ENCODE assay signal across 1 cellular context in genomic region chr5:53253421-53253871, GRCh38.
TF ChIP-seq lines count a peak whose summit lies in the region.

No MANE protein-coding gene starts in this region.

TF ChIP-seq in K562, 482 proteins besides CTCF, POLR2A, EP300 and RAD21 (continued from another document and continues in another):
- TF ChIP-seq GTF3C2 (IDR thresholded peaks at IDR 0.05; ENCODE audit: borderline replicate concordance, extremely low read depth, insufficient read length) = no peak
- TF ChIP-seq MAFF (IDR thresholded peaks at IDR 0.05; ENCODE audit: low read length) = no peak
- TF ChIP-seq ATF7 (IDR thresholded peaks at IDR 0.05) = no peak
- TF ChIP-seq ZNF274 (IDR thresholded peaks at IDR 0.05; ENCODE audit: borderline replicate concordance, low read depth, low read length) = no peak
- TF ChIP-seq CREB1 (IDR thresholded peaks at IDR 0.05) = no peak
- TF ChIP-seq CREB1 (CRISPR knock-in tag; IDR thresholded peaks at IDR 0.05) = no peak
- no peak for TF ChIP-seq ZFP30 (CRISPR knock-in tag; IDR thresholded peaks at IDR 0.05; ENCODE audit: borderline replicate concordance)
- TF ChIP-seq TCF7 (IDR thresholded peaks at IDR 0.05; ENCODE audit: borderline replicate concordance) = no peak
- peak in 1 of 2 experiments; percentile 64; a peak in 1 of 4 replicates for TF ChIP-seq MLLT1 (IDR thresholded peaks at IDR 0.05)
- peak; percentile 45; the same call in 1 of the 2 replicates for TF ChIP-seq SOX6 (IDR thresholded peaks at IDR 0.05)
- no peak for TF ChIP-seq MBD1 (CRISPR knock-in tag; IDR thresholded peaks at IDR 0.05)
- TF ChIP-seq ARID1B (IDR thresholded peaks at IDR 0.05) = peak; percentile 18; the same call in 1 of the 2 replicates
- TF ChIP-seq HDAC8 (tag; IDR thresholded peaks at IDR 0.05) = no peak
- TF ChIP-seq NCOR1 (IDR thresholded peaks at IDR 0.05) = 0 out of 2 replicates have a peak, but pooled peaks have one; percentile 14
- TF ChIP-seq XRCC4 (IDR thresholded peaks at IDR 0.05; ENCODE audit: extremely low read depth, insufficient read depth, insufficient read length) = no peak
- no peak for TF ChIP-seq ZNF175 (CRISPR knock-in tag; IDR thresholded peaks at IDR 0.05; ENCODE audit: low read depth)
- peak; percentile 31; the same call in 1 of the 2 replicates for TF ChIP-seq POLR2AphosphoS5 (IDR thresholded peaks at IDR 0.05; ENCODE audit: control insufficient read depth, insufficient read depth, low read depth, low read length)
- TF ChIP-seq E2F8 (IDR thresholded peaks at IDR 0.05; ENCODE audit: low read depth, partially characterized antibody) = no peak
- no peak for TF ChIP-seq MED1 (CRISPR knock-in tag; IDR thresholded peaks at IDR 0.05; ENCODE audit: borderline replicate concordance)
- no peak for TF ChIP-seq DNMT1 (IDR thresholded peaks at IDR 0.05)
- no peak for TF ChIP-seq GATAD2B (IDR thresholded peaks at IDR 0.05; ENCODE audit: borderline replicate concordance)
- TF ChIP-seq NRF1 (conservative IDR thresholded peaks at IDR 0.05 in 1 of 2, IDR thresholded peaks at IDR 0.05 in 1 of 2) = no peak
- TF ChIP-seq HSF4 (CRISPR knock-in tag; IDR thresholded peaks at IDR 0.05; ENCODE audit: borderline replicate concordance) = no peak
- no peak for TF ChIP-seq USF2 (CRISPR knock-in tag; IDR thresholded peaks at IDR 0.05)
- no peak for TF ChIP-seq MYBL2 (IDR thresholded peaks at IDR 0.05; ENCODE audit: low read depth)
- TF ChIP-seq MYBL2 (CRISPR knock-in tag; IDR thresholded peaks at IDR 0.05; ENCODE audit: borderline replicate concordance) = no peak
- no peak for TF ChIP-seq PURB (CRISPR knock-in tag; IDR thresholded peaks at IDR 0.05; ENCODE audit: low read depth)
- TF ChIP-seq ARID2 (IDR thresholded peaks at IDR 0.05) = no peak
- no peak for TF ChIP-seq ZC3H8 (IDR thresholded peaks at IDR 0.05)
- TF ChIP-seq SIN3A (IDR thresholded peaks at IDR 0.05; ENCODE audit: borderline replicate concordance in 2 of 2, control insufficient read depth in 1 of 2, low read depth in 2 of 2, low read length in 2 of 2) = no peak
- no peak for TF ChIP-seq HNRNPL (IDR thresholded peaks at IDR 0.05; ENCODE audit: low read depth, low read length)
- TF ChIP-seq NR2C1 (IDR thresholded peaks at IDR 0.05) = no peak
- no peak for TF ChIP-seq NR2C1 (tag; IDR thresholded peaks at IDR 0.05)
- TF ChIP-seq KLF13 (tag; IDR thresholded peaks at IDR 0.05; ENCODE audit: borderline replicate concordance, low read depth) = no peak
- TF ChIP-seq RBBP5 (IDR thresholded peaks at IDR 0.05; ENCODE audit: borderline replicate concordance, insufficient read depth, low read length, poor library complexity, severe bottlenecking) = no peak
- TF ChIP-seq MGA (IDR thresholded peaks at IDR 0.05) = no peak
- TF ChIP-seq HIVEP1 (CRISPR knock-in tag; IDR thresholded peaks at IDR 0.05) = no peak
- TF ChIP-seq PML (IDR thresholded peaks at IDR 0.05; ENCODE audit: low read length) = peak; percentile 46; the same call in 1 of the 2 replicates
- TF ChIP-seq KLF10 (CRISPR knock-in tag; IDR thresholded peaks at IDR 0.05) = no peak
- no peak for TF ChIP-seq HOXB6 (CRISPR knock-in tag; IDR thresholded peaks at IDR 0.05; ENCODE audit: borderline replicate concordance)
- no peak for TF ChIP-seq GATA2 (CRISPR knock-in tag; IDR thresholded peaks at IDR 0.05)
- no peak for TF ChIP-seq HDAC3 (IDR thresholded peaks at IDR 0.05; ENCODE audit: borderline replicate concordance, partially characterized antibody)
- no peak for TF ChIP-seq POLR3A (IDR thresholded peaks at IDR 0.05; ENCODE audit: borderline replicate concordance, extremely low read depth, insufficient read depth, insufficient read length)
